23 cellular contexts compared by ENCODE assay signal in the genomic region with DNA sequence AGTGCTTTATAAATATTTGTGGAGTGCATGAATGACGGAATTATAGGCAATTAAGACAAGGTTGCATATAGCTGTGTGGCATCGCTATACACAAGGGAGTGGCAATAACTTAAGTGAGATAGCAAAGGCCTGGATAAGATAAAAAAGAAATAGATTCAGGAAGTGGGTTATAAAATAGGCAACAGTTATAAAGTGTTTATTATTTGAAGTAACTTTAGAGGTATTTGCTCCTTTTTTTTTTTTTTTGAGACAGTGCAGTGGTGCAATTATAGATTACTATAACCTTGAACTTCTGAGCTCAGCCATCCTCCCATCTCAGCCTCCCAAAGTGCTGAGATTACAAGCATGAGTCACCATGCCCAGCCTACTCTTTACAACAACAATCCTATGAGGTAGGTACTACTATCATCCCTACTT.
DNase-seq lines count a peak whose midpoint lies in the region; ATAC-seq, FAIRE-seq and TF ChIP-seq lines count a peak whose summit lies in the region.
"Had no signal": no experiment of that assay in that cellular context is flagged by ENCODE, and none has a peak within 500 bp of the region (broad histone marks: within the 10 kb centered on the region; RNA-seq: fewer than 3 reads in every experiment).

No MANE protein-coding gene starts in this region.

- no peaks in the 10 kb centered on the region for H3K9me3 ChIP-seq in mucosa of descending colon
- H3K9me3 ChIP-seq: BLaER1 treated with 17β-estradiol and CSF1 and Interleukin-3, amounts not matched to agents 10 nM and 100 nM; Peyer's patch; SJSA1 had no signal

- no peak for TF ChIP-seq CTCF in mucosa of descending colon (IDR thresholded peaks at IDR 0.05)

- H3K4me1 ChIP-seq in mucosa of descending colon (ENCODE audit: low read depth) = peaks cover 14% of the 10 kb centered on the region
- H3K4me1 ChIP-seq: BLaER1 treated with 17β-estradiol and CSF1 and Interleukin-3, amounts not matched to agents 10 nM and 100 nM; SJSA1 had no signal

- no peaks in the 10 kb centered on the region for H3K36me3 ChIP-seq in mucosa of descending colon (ENCODE audit: low read depth)
- H3K36me3 ChIP-seq: BLaER1 treated with 17β-estradiol and CSF1 and Interleukin-3, amounts not matched to agents 10 nM and 100 nM; Peyer's patch; SJSA1 had no signal

- intact Hi-C loops in mucosa of descending colon (cut with DNase I, micrococcal nuclease) = no loop called here

- no peak overlapping the region for H3K27ac ChIP-seq in substantia nigra (ENCODE audit: low read depth, low read length, poor library complexity, severe bottlenecking)
- H3K27ac ChIP-seq: BLaER1 treated with 17β-estradiol and CSF1 and Interleukin-3, amounts not matched to agents 10 nM and 100 nM; SJSA1 had no signal

- no peak overlapping the region for H3K4me3 ChIP-seq in mucosa of descending colon
- H3K4me3 ChIP-seq: BLaER1 treated with 17β-estradiol and CSF1 and Interleukin-3, amounts not matched to agents 10 nM and 100 nM; Peyer's patch; SJSA1 had no signal

- DNase-seq in NCI-H69 (lab: John Stamatoyannopoulos, UW) (peak; percentile 43), mucosa of descending colon (peak in 1 of 3 donors; percentile 79), substantia nigra (lab: John Stamatoyannopoulos, UW) (no peak), ureter (ENCODE audit: low spot score) (no peak)
- DNase-seq in stimulated activated CD4-positive, alpha-beta T cell treated with anti-CD3 and anti-CD28 coated beads, Interleukin-4, amount 100 ng/mL, for 1 hour = no peak
- DNase-seq: CD8-positive, alpha-beta T cell; GOT3; HCEC 1CT; MV-4-11; NCI-H1105 treated with DMSO at 0.1 percent for 48 hours; NCI-H1694; NCI-H2081; NCI-H2171 treated with DMSO at 0.1 percent for 48 hours; NCI-H446 treated with DMSO at 0.1 percent for 48 hours; NCI-H526 treated with DMSO at 0.1 percent for 48 hours; NK-92 treated with Interleukin-12 subunit alpha and Interleukin-12 subunit beta, amount 100 ng/mL, for 24 hours had no signal

- peak; percentile 96 for FAIRE-seq in colon (lab: Jason Lieb, UNC)
- FAIRE-seq: G401.6, GM12892 had no signal

- peak; percentile 92 for ATAC-seq in mucosa of descending colon
- no peak for ATAC-seq in GM18861 (IDR thresholded peaks at IDR 0.05; ENCODE audit: unreplicated experiment)
- ATAC-seq: CD8-positive, alpha-beta T cell had no signal
